In genomic region chr1:33394716-33395115, GRCh38 we compare ENCODE assay signal across 22 cellular contexts.
A peak's percentile ranks its signal among the peaks of the same experiment; 100 is the strongest.
DNase-seq lines count a peak whose midpoint lies in the region; ATAC-seq and TF ChIP-seq lines count a peak whose summit lies in the region.
"Had no signal": no experiment of that assay in that cellular context is flagged by ENCODE, and none has a peak within 500 bp of the region (broad histone marks: within the 10 kb centered on the region; RNA-seq: fewer than 3 reads in every experiment).

No MANE protein-coding gene starts in this region.

- H3K4me3 ChIP-seq in adipocyte (ENCODE audit: low read length), result no peak overlapping the region
- no peak overlapping the region for H3K4me3 ChIP-seq in fibroblast of mammary gland (ENCODE audit: control insufficient read depth, low read depth, low read length)
- H3K4me3 ChIP-seq: BLaER1, GM23248 had no signal

- no peak for TF ChIP-seq CTCF in fibroblast of mammary gland (conservative IDR thresholded peaks at IDR 0.05; ENCODE audit: control insufficient read depth, insufficient read depth, low read depth, low read length)

- H3K36me3 ChIP-seq in adipocyte (ENCODE audit: control insufficient read depth, insufficient read depth, low read length, severe bottlenecking), result peaks cover 6% of the 10 kb centered on the region
- H3K36me3 ChIP-seq: BLaER1 had no signal

- no peak for ATAC-seq in HG03108 (IDR thresholded peaks at IDR 0.05; ENCODE audit: unreplicated experiment)
- ATAC-seq: PC-3 had no signal

- H3K9me3 ChIP-seq in adipocyte (ENCODE audit: control insufficient read depth, low read length), result no peaks in the 10 kb centered on the region
- H3K9me3 ChIP-seq: BLaER1 had no signal

- no peak overlapping the region for H3K9ac ChIP-seq in adipocyte (ENCODE audit: low read length)
- H3K9ac ChIP-seq: BLaER1, GM23248 had no signal

- peaks cover 56% of the 10 kb centered on the region for H3K4me1 ChIP-seq in adipocyte (ENCODE audit: control insufficient read depth, insufficient read depth, low read length)
- H3K4me1 ChIP-seq: BLaER1 had no signal

- DNase-seq in EH (ENCODE audit: low read depth) (peak; percentile 81), adipocyte (ENCODE audit: low read depth) (peak; percentile 49), fibroblast of mammary gland (ENCODE audit: low read depth) (peak; percentile 70), stromal cell of bone marrow (ENCODE audit: low read depth) (peak; percentile 39), NCI-H526 treated with DMSO at 0.1 percent for 48 hours (lab: John Stamatoyannopoulos, UW) (no peak), NCI-H1417 (lab: John Stamatoyannopoulos, UW) (no peak)
- DNase-seq: CD4-positive, CD25-positive, alpha-beta regulatory T cell; DMS153; DND-41; GM23248; H7; Karpas-422; NCI-H1092; NCI-H1436; NCI-H187; NCI-H446; NCI-H524 treated with DMSO at 0.1 percent for 48 hours; NCI-H82; NK-92 treated with Interleukin-12 subunit alpha and Interleukin-12 subunit beta, amount 100 ng/mL, for 24 hours; PC-3 had no signal

- H3K27me3 ChIP-seq in adipocyte (replicated peaks; ENCODE audit: control insufficient read depth, insufficient read depth, low read length), result no peaks in the 10 kb centered on the region
- H3K27me3 ChIP-seq: BLaER1 had no signal

Comparison
In these comparisons a context has a peak if more than half of its experiments do, and no peak if none do; other contexts are left out.
1. DNase-seq: peak in EH (single experiment), adipocyte (single experiment), fibroblast of mammary gland (single experiment) and stromal cell of bone marrow (single experiment); none in NCI-H526 treated with DMSO at 0.1 percent for 48 hours (single experiment) and NCI-H1417 (0 of 3).